Comparison of ENCODE assay signal across 16 cellular contexts in the genomic region with DNA sequence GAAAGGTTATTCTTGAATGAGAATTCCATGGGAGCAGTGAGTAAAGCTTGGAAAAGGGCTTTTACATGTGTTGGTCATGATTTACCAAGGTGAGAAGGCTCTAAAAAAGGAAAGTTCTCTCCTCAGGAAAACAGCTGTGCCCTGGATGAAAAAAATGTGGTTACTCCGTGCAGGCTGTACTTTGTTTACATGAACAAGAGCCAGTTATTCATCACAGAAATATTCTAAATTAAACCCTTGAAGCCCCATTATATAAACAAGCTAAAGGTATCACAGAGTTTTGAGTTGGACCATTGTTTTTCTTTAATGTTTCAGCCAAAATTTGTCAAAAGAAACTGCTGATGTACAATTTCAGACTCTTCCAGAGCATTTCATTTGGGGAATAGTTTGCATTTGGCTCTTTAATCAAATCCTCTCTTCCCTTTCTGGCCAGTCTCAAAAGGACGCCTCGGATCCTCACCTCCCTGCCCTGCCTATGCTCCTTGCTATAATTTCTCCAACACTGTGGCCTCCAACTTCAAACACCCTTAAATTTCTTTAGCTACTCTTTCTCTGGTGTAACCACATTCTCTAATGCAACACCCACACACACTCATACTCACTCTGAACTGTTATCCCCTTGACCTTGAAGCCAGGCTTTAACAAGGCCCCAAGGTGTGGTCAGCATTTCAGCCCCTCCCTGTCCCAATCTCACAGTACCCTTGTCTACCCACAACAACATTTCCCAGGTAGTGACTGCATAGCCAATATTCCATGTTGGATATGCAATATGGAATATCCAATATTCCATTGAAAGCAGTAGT. TPM values are rescaled to one million over a fixed set of nuclear protein-coding genes. Genes with fewer than 3 reads are reported as not detected.
A peak's percentile ranks its signal among the peaks of the same experiment; 100 is the strongest.
DNase-seq lines count a peak whose midpoint lies in the region; ATAC-seq and TF ChIP-seq lines count a peak whose summit lies in the region.
"Had no signal": no experiment of that assay in that cellular context is flagged by ENCODE, and none has a peak within 500 bp of the region (broad histone marks: within the 10 kb centered on the region; RNA-seq: fewer than 3 reads in every experiment).

No MANE protein-coding gene starts in this region.

- DNase-seq in SJCRH30 (peak; percentile 49 to 79), fibroblast of villous mesenchyme (ENCODE audit: low read depth) (peak; percentile 89), kidney tubule cell (ENCODE audit: low spot score) (no peak), type B pancreatic cell (ENCODE audit: extremely low spot score, unreplicated experiment) (no peak)
- DNase-seq in activated T-cell treated with anti-CD3 and anti-CD28 coated beads, Interleukin-2, amount 50 U/mL, for 24 hours, result no peak
- DNase-seq: activated CD4-positive, CD25-positive, alpha-beta regulatory T cell; GOT3; heart right ventricle; NCI-H2171 treated with DMSO at 0.1 percent for 48 hours; SHP77 had no signal

- H3K9me3 Mint-ChIP-seq in activated T-cell treated with anti-CD3 and anti-CD28 coated beads, Interleukin-2, amount 50 U/mL, for 24 hours, result no peaks in the 10 kb centered on the region
- H3K9me3 Mint-ChIP-seq in type B pancreatic cell, result no peaks in the 10 kb centered on the region
- H3K9me3 Mint-ChIP-seq: activated T-helper 2 cell treated with anti-CD3 and anti-CD28 coated beads, Interferon-gamma antibody, Interleukin-2, Interleukin-4, amounts not matched to agents 10 μg/mL and 5 μg/mL and 100 μg/mL, durations not matched to agents 14 hours and 24 hours and 36 hours had no signal

- H3K4me1 ChIP-seq in BLaER1 treated with 17β-estradiol and CSF1 and Interleukin-3, amounts not matched to agents 10 nM and 100 nM, result peaks cover 0 to 13% (median 9%) of the 10 kb centered on the region in 10 experiments; a peak in 11 of 20 replicates
- H3K4me1 ChIP-seq in SJCRH30 (peaks cover 49% of the 10 kb centered on the region), rectal smooth muscle tissue (ENCODE audit: control insufficient read depth, insufficient read depth, low read length) (peaks cover 17% of the 10 kb centered on the region)

- H3K27ac Mint-ChIP-seq in activated T-cell treated with anti-CD3 and anti-CD28 coated beads, Interleukin-2, amount 50 U/mL, for 24 hours, result no peak overlapping the region
- H3K27ac Mint-ChIP-seq in type B pancreatic cell, result no peak overlapping the region
- H3K27ac Mint-ChIP-seq: activated T-helper 2 cell treated with anti-CD3 and anti-CD28 coated beads, Interferon-gamma antibody, Interleukin-2, Interleukin-4, amounts not matched to agents 10 μg/mL and 5 μg/mL and 100 μg/mL, durations not matched to agents 14 hours and 24 hours and 36 hours had no signal

- H3K27me3 Mint-ChIP-seq in activated T-cell treated with anti-CD3 and anti-CD28 coated beads, Interleukin-2, amount 50 U/mL, for 24 hours, result peaks cover 15% of the 10 kb centered on the region
- peaks cover 4% of the 10 kb centered on the region for H3K27me3 Mint-ChIP-seq in type B pancreatic cell

- H3K9ac ChIP-seq in BLaER1 treated with 17β-estradiol and CSF1 and Interleukin-3, amounts not matched to agents 10 nM and 100 nM, result no peak overlapping the region
- no peak overlapping the region for H3K9ac ChIP-seq in rectal smooth muscle tissue (ENCODE audit: low read length)

- no peaks in the 10 kb centered on the region for H3K27me3 ChIP-seq in BLaER1 treated with 17β-estradiol and CSF1 and Interleukin-3, amounts not matched to agents 10 nM and 100 nM
- H3K27me3 ChIP-seq in SJCRH30, result no peaks in the 10 kb centered on the region
- no peaks in the 10 kb centered on the region for H3K27me3 ChIP-seq in rectal smooth muscle tissue (ENCODE audit: control insufficient read depth, insufficient read depth, low read length)
- H3K27me3 ChIP-seq: heart right ventricle had no signal

- no peak overlapping the region for H3K27ac ChIP-seq in BLaER1 treated with 17β-estradiol and CSF1 and Interleukin-3, amounts not matched to agents 10 nM and 100 nM
- H3K27ac ChIP-seq in SJCRH30 (peak overlapping the region; percentile 42), rectal smooth muscle tissue (ENCODE audit: low read depth, low read length) (peak overlapping the region; percentile 73)
- H3K27ac ChIP-seq: C4-2B, heart right ventricle had no signal

- H3K9me3 ChIP-seq in BLaER1 treated with 17β-estradiol and CSF1 and Interleukin-3, amounts not matched to agents 10 nM and 100 nM (replicated peaks in 1 of 11), result peaks cover 0 to 10% (median 0%) of the 10 kb centered on the region in 11 experiments; a peak in 1 of 22 replicates
- H3K9me3 ChIP-seq in SJCRH30 (replicated peaks), result no peaks in the 10 kb centered on the region
- H3K9me3 ChIP-seq: heart right ventricle had no signal

- peaks cover 6% of the 10 kb centered on the region for H3K4me1 Mint-ChIP-seq in activated T-cell treated with anti-CD3 and anti-CD28 coated beads, Interleukin-2, amount 50 U/mL, for 24 hours (ENCODE audit: low read depth)
- H3K4me1 Mint-ChIP-seq in type B pancreatic cell (ENCODE audit: unreplicated experiment), result peaks cover 15% of the 10 kb centered on the region

- no peak overlapping the region for H3K4me3 ChIP-seq in BLaER1 treated with 17β-estradiol and CSF1 and Interleukin-3, amounts not matched to agents 10 nM and 100 nM
- H3K4me3 ChIP-seq in SJCRH30, result no peak overlapping the region
- H3K4me3 ChIP-seq in fibroblast of villous mesenchyme (ENCODE audit: low read depth, low read length), result no peak overlapping the region
- no peak overlapping the region for H3K4me3 ChIP-seq in rectal smooth muscle tissue (ENCODE audit: low read length)
- H3K4me3 ChIP-seq: coronary artery, heart right ventricle had no signal

- peak overlapping the region in 9 of 11 experiments; percentile 6 to 47 (median 28); a peak in 12 of 22 replicates for H3K4me2 ChIP-seq in BLaER1 treated with 17β-estradiol and CSF1 and Interleukin-3, amounts not matched to agents 10 nM and 100 nM

- ATAC-seq in GM21447 (IDR thresholded peaks at IDR 0.05; ENCODE audit: unreplicated experiment), result no peak

- no peaks in the 10 kb centered on the region for H3K36me3 ChIP-seq in BLaER1 treated with 17β-estradiol and CSF1 and Interleukin-3, amounts not matched to agents 10 nM and 100 nM
- no peaks in the 10 kb centered on the region for H3K36me3 ChIP-seq in SJCRH30
- H3K36me3 ChIP-seq in rectal smooth muscle tissue (ENCODE audit: control insufficient read depth, insufficient read depth, low read length), result no peaks in the 10 kb centered on the region
- H3K36me3 ChIP-seq: heart right ventricle had no signal

- no peak for TF ChIP-seq CTCF in fibroblast of villous mesenchyme (IDR thresholded peaks at IDR 0.05; ENCODE audit: insufficient read depth, low read depth, low read length)
- TF ChIP-seq CTCF in type B pancreatic cell (conservative IDR thresholded peaks at IDR 0.05), result no peak

- H3K36me3 Mint-ChIP-seq in activated T-cell treated with anti-CD3 and anti-CD28 coated beads, Interleukin-2, amount 50 U/mL, for 24 hours (ENCODE audit: low read depth), result no peaks in the 10 kb centered on the region
- H3K36me3 Mint-ChIP-seq in type B pancreatic cell, result no peaks in the 10 kb centered on the region

- no peaks in the 10 kb centered on the region for H4K20me1 ChIP-seq in BLaER1 treated with 17β-estradiol and CSF1 and Interleukin-3, amounts not matched to agents 10 nM and 100 nM

- no peak overlapping the region for H3K4me3 Mint-ChIP-seq in activated T-cell treated with anti-CD3 and anti-CD28 coated beads, Interleukin-2, amount 50 U/mL, for 24 hours
- H3K4me3 Mint-ChIP-seq in type B pancreatic cell, result no peak overlapping the region

RNA-seq across cellular contexts. Expression of a gene that starts 47.3 kb away (rescaled TPM):
- 1.8 and 2.2 TPM in 2 replicates for total RNA-seq in SJCRH30 (2014; rRNA removed; shearing (Covaris generic))
- total RNA-seq in fibroblast of villous mesenchyme (5.5 and 7.3 TPM in 2 replicates), type B pancreatic cell (ENCODE audit: low replicate concordance) (1.9 and 6.4 TPM in 2 replicates)

Comparison
In these comparisons a context has a peak if more than half of its experiments do, and no peak if none do; other contexts are left out.
1. H3K27ac ChIP-seq: peak in SJCRH30 (single experiment) and rectal smooth muscle tissue (single experiment); none in BLaER1 treated with 17β-estradiol and CSF1 and Interleukin-3, amounts not matched to agents 10 nM and 100 nM (0 of 11).
2. DNase-seq: peak in SJCRH30 (2 of 2) and fibroblast of villous mesenchyme (single experiment); none in kidney tubule cell (single experiment), activated T-cell treated with anti-CD3 and anti-CD28 coated beads, Interleukin-2, amount 50 U/mL, for 24 hours (single experiment) and type B pancreatic cell (single experiment).